19 cellular contexts compared by ENCODE assay signal in the genomic region with DNA sequence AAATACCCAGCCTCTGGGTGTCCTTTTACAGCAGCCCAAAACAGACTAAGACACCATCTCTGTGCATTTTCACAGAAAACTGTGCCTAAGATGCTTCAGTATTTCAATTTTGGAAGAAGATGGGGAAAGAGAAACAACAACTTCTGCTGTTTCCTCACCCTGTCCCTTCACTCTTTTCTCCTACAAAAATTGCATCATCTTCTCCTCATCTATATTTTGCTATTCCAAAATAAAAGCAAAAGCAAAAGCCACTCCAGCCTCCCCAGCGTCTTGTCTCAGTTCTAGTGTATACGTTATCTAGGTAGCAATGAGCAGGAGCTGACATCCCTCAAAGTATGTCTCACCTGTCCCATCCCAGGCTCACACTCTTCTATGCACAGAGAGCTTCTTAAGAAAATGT.
DNase-seq lines count a peak whose midpoint lies in the region; ATAC-seq and TF ChIP-seq lines count a peak whose summit lies in the region.
"Had no signal": no experiment of that assay in that cellular context is flagged by ENCODE, and none has a peak within 500 bp of the region (broad histone marks: within the 10 kb centered on the region; RNA-seq: fewer than 3 reads in every experiment).

No MANE protein-coding gene starts in this region.

- no peaks in the 10 kb centered on the region for H3K27me3 ChIP-seq in BLaER1 treated with 17β-estradiol and CSF1 and Interleukin-3, amounts not matched to agents 10 nM and 100 nM
- H3K27me3 ChIP-seq in dorsolateral prefrontal cortex: no peaks in the 10 kb centered on the region
- H3K27me3 ChIP-seq: gastrocnemius medialis, neural progenitor cell, SJSA1 had no signal

- DNase-seq in T-helper 2 cell treated with Interferon-gamma antibody and Interleukin-4, amounts not matched to agents 5 μg/mL and 100 μg/mL, for 36 hours (ENCODE audit: low spot score): no peak
- no peak for DNase-seq in T-helper 2 cell
- no peak for DNase-seq in T-helper 17 cell
- no peak for DNase-seq in dorsolateral prefrontal cortex
- no peak for DNase-seq in SW 1271 (lab: John Stamatoyannopoulos, UW)
- DNase-seq in GDM1 (lab: John Stamatoyannopoulos, UW): no peak
- DNase-seq in stimulated activated CD4-positive, alpha-beta T cell treated with anti-CD3 and anti-CD28 coated beads, Interleukin-4, amount 100 ng/mL, for 24 hours: no peak
- DNase-seq: activated CD4-positive, alpha-beta T cell treated with anti-CD3 and anti-CD28 coated beads for 1 hour; caudate nucleus; gastrocnemius medialis; NCI-H146; stimulated activated CD4-positive, alpha-beta T cell treated with anti-CD3 and anti-CD28 coated beads, Interleukin-4, amount 100 ng/mL, for 1 hour; substantia nigra had no signal

- peaks cover 60% of the 10 kb centered on the region for H3K4me1 Mint-ChIP-seq in T-helper 2 cell treated with Interferon-gamma antibody and Interleukin-4, amounts not matched to agents 5 μg/mL and 100 μg/mL, for 36 hours (ENCODE audit: low read depth)
- H3K4me1 Mint-ChIP-seq in T-helper 17 cell: peaks cover 39% of the 10 kb centered on the region

- peak overlapping the region; percentile 91 for H3K27ac Mint-ChIP-seq in T-helper 2 cell treated with Interferon-gamma antibody and Interleukin-4, amounts not matched to agents 5 μg/mL and 100 μg/mL, for 36 hours
- peak overlapping the region; percentile 90 for H3K27ac Mint-ChIP-seq in T-helper 17 cell
- H3K27ac Mint-ChIP-seq: neural progenitor cell had no signal

- peak overlapping the region in 5 of 11 experiments; percentile 14 to 57 (median 50); a peak in 10 of 22 replicates for H3K27ac ChIP-seq in BLaER1 treated with 17β-estradiol and CSF1 and Interleukin-3, amounts not matched to agents 10 nM and 100 nM
- H3K27ac ChIP-seq in dorsolateral prefrontal cortex: peak overlapping the region in 41 of 59 donors; percentile 5 to 74 (median 46)
- H3K27ac ChIP-seq: gastrocnemius medialis, neural progenitor cell, prostate gland, SJSA1 had no signal

- H3K27me3 Mint-ChIP-seq in T-helper 2 cell treated with Interferon-gamma antibody and Interleukin-4, amounts not matched to agents 5 μg/mL and 100 μg/mL, for 36 hours (ENCODE audit: low read depth): no peaks in the 10 kb centered on the region
- H3K27me3 Mint-ChIP-seq in T-helper 17 cell: no peaks in the 10 kb centered on the region

- H3K36me3 Mint-ChIP-seq in T-helper 2 cell treated with Interferon-gamma antibody and Interleukin-4, amounts not matched to agents 5 μg/mL and 100 μg/mL, for 36 hours (ENCODE audit: low read depth): peaks cover 53% of the 10 kb centered on the region
- peaks cover 6% of the 10 kb centered on the region for H3K36me3 Mint-ChIP-seq in T-helper 17 cell (ENCODE audit: low read depth)
- H3K36me3 Mint-ChIP-seq: neural progenitor cell had no signal

- no peak overlapping the region for H3K4me3 ChIP-seq in BLaER1 treated with 17β-estradiol and CSF1 and Interleukin-3, amounts not matched to agents 10 nM and 100 nM
- H3K4me3 ChIP-seq in dorsolateral prefrontal cortex: no peak overlapping the region
- H3K4me3 ChIP-seq: gastrocnemius medialis, GM12878, neural progenitor cell, prostate gland, SJSA1, skin epidermis had no signal

- peak overlapping the region in 7 of 11 experiments; percentile 4 to 82 (median 51); a peak in 11 of 22 replicates for H3K4me2 ChIP-seq in BLaER1 treated with 17β-estradiol and CSF1 and Interleukin-3, amounts not matched to agents 10 nM and 100 nM
- H3K4me2 ChIP-seq: neural progenitor cell had no signal

- peak; percentile 40 for ATAC-seq in T-helper 17 cell
- ATAC-seq: gastrocnemius medialis, GM12878 had no signal

- H3K4me1 ChIP-seq in BLaER1 treated with 17β-estradiol and CSF1 and Interleukin-3, amounts not matched to agents 10 nM and 100 nM: peaks cover 0 to 62% (median 12%) of the 10 kb centered on the region in 10 experiments; a peak in 16 of 20 replicates
- H3K4me1 ChIP-seq: gastrocnemius medialis, prostate gland, SJSA1 had no signal

- peak overlapping the region in 2 of 11 experiments; percentile 21 to 40; a peak in 2 of 22 replicates for H3K9ac ChIP-seq in BLaER1 treated with 17β-estradiol and CSF1 and Interleukin-3, amounts not matched to agents 10 nM and 100 nM
- H3K9ac ChIP-seq: neural progenitor cell had no signal

- H3K9me3 ChIP-seq in BLaER1 treated with 17β-estradiol and CSF1 and Interleukin-3, amounts not matched to agents 10 nM and 100 nM (replicated peaks in 1 of 11): peaks cover 0 to 36% (median 8%) of the 10 kb centered on the region in 11 experiments; a peak in 8 of 22 replicates
- no peaks in the 10 kb centered on the region for H3K9me3 ChIP-seq in T-helper 17 cell (ENCODE audit: control insufficient read depth, low read length, poor library complexity, severe bottlenecking)
- H3K9me3 ChIP-seq: gastrocnemius medialis, prostate gland, SJSA1 had no signal

- H3K36me3 ChIP-seq in BLaER1 treated with 17β-estradiol and CSF1 and Interleukin-3, amounts not matched to agents 10 nM and 100 nM: no peaks in the 10 kb centered on the region
- H3K36me3 ChIP-seq: gastrocnemius medialis, neural progenitor cell, prostate gland, SJSA1 had no signal

- peaks cover 43% of the 10 kb centered on the region for H3K9me3 Mint-ChIP-seq in T-helper 2 cell treated with Interferon-gamma antibody and Interleukin-4, amounts not matched to agents 5 μg/mL and 100 μg/mL, for 36 hours

- H3K4me3 Mint-ChIP-seq in T-helper 2 cell treated with Interferon-gamma antibody and Interleukin-4, amounts not matched to agents 5 μg/mL and 100 μg/mL, for 36 hours: peak overlapping the region; percentile 16
- peak overlapping the region; percentile 79 for H3K4me3 Mint-ChIP-seq in T-helper 17 cell
- H3K4me3 Mint-ChIP-seq: neural progenitor cell had no signal

- H4K20me1 ChIP-seq in BLaER1 treated with 17β-estradiol and CSF1 and Interleukin-3, amounts not matched to agents 10 nM and 100 nM: no peaks in the 10 kb centered on the region

- intact Hi-C loops in dorsolateral prefrontal cortex (cut with DNase I): no loop called here

- TF ChIP-seq CTCF in dorsolateral prefrontal cortex (IDR thresholded peaks at IDR 0.05 in 54 of 56, conservative IDR thresholded peaks at IDR 0.05 in 2 of 56; ENCODE audit: low read depth in 1 of 56, partially characterized antibody in 56 of 56): no peak
